In genomic region chr3:77599948-77600347, GRCh38 we compare ENCODE assay signal across 27 cellular contexts.
"Had no signal": no experiment of that assay in that cellular context is flagged by ENCODE, and none has a peak within 500 bp of the region (broad histone marks: within the 10 kb centered on the region; RNA-seq: fewer than 3 reads in every experiment).

No MANE protein-coding gene starts in this region.

- H3K4me3 ChIP-seq: stomach, suprapubic skin, testis, thoracic aorta, thyroid gland, tibial artery, tibial nerve, transverse colon, upper lobe of left lung, upper lobe of right lung, uterus, vagina had no signal

- DNase-seq: stimulated activated CD4-positive, alpha-beta T cell treated with anti-CD3 and anti-CD28 coated beads, Interleukin-2, amount 100 ng/mL, for 48 hours; stimulated activated CD4-positive, alpha-beta T cell treated with anti-CD3 and anti-CD28 coated beads, Interleukin-4, amount 100 ng/mL, for 1 hour; stimulated activated CD4-positive, alpha-beta T cell treated with anti-CD3 and anti-CD28 coated beads, Interleukin-4, amount 100 ng/mL, for 24 hours; stimulated activated CD4-positive, alpha-beta T cell treated with anti-CD3 and anti-CD28 coated beads, Interleukin-4, amount 100 ng/mL, for 4 hours; stimulated activated CD8-positive, alpha-beta memory T cell treated with anti-CD3 and anti-CD28 coated beads, Interleukin-4, amount 100 ng/mL, for 48 hours; stimulated activated naive B cell treated with anti-CD40 and anti-IgM and Interleukin-4, amounts not matched to agents 10 μg/mL and 1 μg/mL and 100 μg/mL, for 72 hours; stimulated activated naive CD4-positive, alpha-beta T cell; stimulated activated naive CD4-positive, alpha-beta T cell treated with Interleukin-2 at 50 U/mL for 16 hours; stimulated activated naive CD8-positive, alpha-beta T cell treated with anti-CD3 and anti-CD28 coated beads, Interleukin-15, amount 100 ng/mL, for 72 hours; stimulated activated naive CD8-positive, alpha-beta T cell treated with anti-CD3 and anti-CD28 coated beads, Interleukin-15, Interleukin-2, amounts not matched to agents 100 U/mL and 50 U/mL, for 24 hours; stomach; substantia nigra; testis; thyroid gland; tibial artery; transverse colon; trophoblast cell; upper lobe of left lung; upper lobe of right lung; uterus had no signal

- H3K9me3 ChIP-seq: stomach, suprapubic skin, testis, thoracic aorta, thyroid gland, tibial artery, tibial nerve, transverse colon, upper lobe of left lung, upper lobe of right lung, uterus, vagina had no signal

- H3K27ac ChIP-seq: stomach, suprapubic skin, testis, thoracic aorta, thyroid gland, tibial artery, tibial nerve, transverse colon, upper lobe of left lung, upper lobe of right lung, uterus, vagina had no signal

- ATAC-seq: stimulated activated effector memory CD8-positive, alpha-beta T cell treated with anti-CD3 and anti-CD28 coated beads, Interleukin-12 subunit alpha, Interleukin-12 subunit beta, amount 100 ng/mL, for 72 hours; stimulated activated memory B cell treated with anti-CD40 and anti-IgM and Interleukin-4, amounts not matched to agents 10 μg/mL and 1 μg/mL and 100 μg/mL, for 72 hours; stimulated activated naive B cell treated with anti-CD40 and anti-IgM and Interleukin-4, amounts not matched to agents 10 μg/mL and 1 μg/mL and 100 μg/mL, for 72 hours; stimulated activated naive CD8-positive, alpha-beta T cell treated with anti-CD3 and anti-CD28 coated beads, Interleukin-15, amount 100 ng/mL, for 72 hours; stimulated activated naive CD8-positive, alpha-beta T cell treated with anti-CD3 and anti-CD28 coated beads, Interleukin-15, Interleukin-2, amounts not matched to agents 100 U/mL and 50 U/mL, for 24 hours; upper lobe of right lung had no signal

- H3K4me1 ChIP-seq: stomach, suprapubic skin, testis, thyroid gland, tibial artery, tibial nerve, transverse colon, upper lobe of left lung, upper lobe of right lung, uterus, vagina had no signal

- FAIRE-seq: urothelium cell line had no signal

- H3K36me3 ChIP-seq: stomach, suprapubic skin, thoracic aorta, thyroid gland, tibial artery, tibial nerve, transverse colon, upper lobe of left lung, upper lobe of right lung, uterus, vagina had no signal

- H3K27me3 ChIP-seq: stomach, suprapubic skin, testis, thyroid gland, tibial artery, tibial nerve, transverse colon, upper lobe of left lung, upper lobe of right lung, uterus, vagina had no signal
